ENCODE assay signal across 13 cellular contexts in genomic region chr15:67072951-67073350, GRCh38. TPM values are rescaled to one million over a fixed set of nuclear protein-coding genes. Genes with fewer than 3 reads are reported as not detected.
DNase-seq lines count a peak whose midpoint lies in the region; ATAC-seq lines count a peak whose summit lies in the region.
"Had no signal": no experiment of that assay in that cellular context is flagged by ENCODE, and none has a peak within 500 bp of the region (broad histone marks: within the 10 kb centered on the region; RNA-seq: fewer than 3 reads in every experiment).

No MANE protein-coding gene starts in this region.

- H3K9me3 Mint-ChIP-seq in CD4-positive, CD25-positive, alpha-beta regulatory T cell: peaks cover 0 to 2% (median 0%) of the 10 kb centered on the region in 7 donors
- no peaks in the 10 kb centered on the region for H3K9me3 Mint-ChIP-seq in activated T-helper 2 cell treated with anti-CD3 and anti-CD28 coated beads, Interferon-gamma antibody, Interleukin-2, Interleukin-4, amounts not matched to agents 10 μg/mL and 5 μg/mL and 100 μg/mL, durations not matched to agents 14 hours and 24 hours and 36 hours
- H3K9me3 Mint-ChIP-seq in naive thymus-derived CD4-positive, alpha-beta T cell: no peaks in the 10 kb centered on the region

- no peaks in the 10 kb centered on the region for H3K27me3 Mint-ChIP-seq in CD4-positive, CD25-positive, alpha-beta regulatory T cell
- no peaks in the 10 kb centered on the region for H3K27me3 Mint-ChIP-seq in activated T-helper 2 cell treated with anti-CD3 and anti-CD28 coated beads, Interferon-gamma antibody, Interleukin-2, Interleukin-4, amounts not matched to agents 10 μg/mL and 5 μg/mL and 100 μg/mL, durations not matched to agents 14 hours and 24 hours and 36 hours (ENCODE audit: low read depth)
- H3K27me3 Mint-ChIP-seq in naive thymus-derived CD4-positive, alpha-beta T cell: no peaks in the 10 kb centered on the region

- peak in 1 of 2 donors; percentile 37 for ATAC-seq in CD4-positive, CD25-positive, alpha-beta regulatory T cell (ENCODE audit: low read depth in 2 of 2)
- ATAC-seq in naive thymus-derived CD4-positive, alpha-beta T cell: no peak
- ATAC-seq in GM18520 (IDR thresholded peaks at IDR 0.05; ENCODE audit: unreplicated experiment): no peak

- peak in 1 of 3 donors; percentile 71 for DNase-seq in CD4-positive, CD25-positive, alpha-beta regulatory T cell
- DNase-seq in Jurkat, Clone E6-1 (ENCODE audit: low read depth, low spot score): peak; percentile 57
- no peak for DNase-seq in activated T-helper 2 cell treated with anti-CD3 and anti-CD28 coated beads, Interferon-gamma antibody, Interleukin-2, Interleukin-4, amounts not matched to agents 10 μg/mL and 5 μg/mL and 100 μg/mL, durations not matched to agents 14 hours and 24 hours and 36 hours (ENCODE audit: low spot score)
- DNase-seq in naive thymus-derived CD4-positive, alpha-beta T cell: no peak
- DNase-seq in SHP77 (lab: John Stamatoyannopoulos, UW) (no peak), cerebellar cortex (ENCODE audit: low spot score) (no peak), COLO668 (lab: John Stamatoyannopoulos, UW; ENCODE audit: unreplicated experiment) (no peak)
- DNase-seq: COR-L47; NCI-H1417; NCI-H510A; SHP77 treated with DMSO at 0.1 percent for 48 hours; stimulated activated CD4-positive, alpha-beta T cell treated with anti-CD3 and anti-CD28 coated beads, Interleukin-4, amount 100 ng/mL, for 4 hours had no signal

- peak overlapping the region; percentile 69 for H3K4me3 ChIP-seq in CD4-positive, CD25-positive, alpha-beta regulatory T cell (ENCODE audit: low read depth, low read length)
- H3K4me3 ChIP-seq in Jurkat, Clone E6-1 (ENCODE audit: low read length): no peak overlapping the region
- H3K4me3 ChIP-seq in naive thymus-derived CD4-positive, alpha-beta T cell (ENCODE audit: low read length): no peak overlapping the region

- peak overlapping the region; percentile 68 for H3K27ac ChIP-seq in CD4-positive, CD25-positive, alpha-beta regulatory T cell (ENCODE audit: insufficient read depth, low read length, poor library complexity, severe bottlenecking)
- H3K27ac ChIP-seq in naive thymus-derived CD4-positive, alpha-beta T cell (ENCODE audit: low read depth, low read length): no peak overlapping the region

- H3K36me3 Mint-ChIP-seq in CD4-positive, CD25-positive, alpha-beta regulatory T cell: peaks cover 27% of the 10 kb centered on the region
- H3K36me3 Mint-ChIP-seq in activated T-helper 2 cell treated with anti-CD3 and anti-CD28 coated beads, Interferon-gamma antibody, Interleukin-2, Interleukin-4, amounts not matched to agents 10 μg/mL and 5 μg/mL and 100 μg/mL, durations not matched to agents 14 hours and 24 hours and 36 hours (ENCODE audit: low read depth): peaks cover 66% of the 10 kb centered on the region
- peaks cover 3 to 63% (median 14%) of the 10 kb centered on the region in 5 donors for H3K36me3 Mint-ChIP-seq in naive thymus-derived CD4-positive, alpha-beta T cell

- peaks cover 29 to 94% (median 77%) of the 10 kb centered on the region in 4 donors for H3K4me1 Mint-ChIP-seq in CD4-positive, CD25-positive, alpha-beta regulatory T cell
- H3K4me1 Mint-ChIP-seq in activated T-helper 2 cell treated with anti-CD3 and anti-CD28 coated beads, Interferon-gamma antibody, Interleukin-2, Interleukin-4, amounts not matched to agents 10 μg/mL and 5 μg/mL and 100 μg/mL, durations not matched to agents 14 hours and 24 hours and 36 hours (ENCODE audit: low read depth): peaks cover 85% of the 10 kb centered on the region
- peaks cover 48 to 89% (median 82%) of the 10 kb centered on the region in 7 donors for H3K4me1 Mint-ChIP-seq in naive thymus-derived CD4-positive, alpha-beta T cell

- CTCF ChIA-PET in naive thymus-derived CD4-positive, alpha-beta T cell (lab: Charles Lee): interaction anchor here (0.6 kb wide), 1 partner anchor 23 kb away, joined by 3 read pairs; no protein-coding TSS in a partner anchor

- no peaks in the 10 kb centered on the region for H3K9me3 ChIP-seq in CD4-positive, CD25-positive, alpha-beta regulatory T cell (ENCODE audit: control insufficient read depth in 2 of 2, low read length in 2 of 2)
- no peaks in the 10 kb centered on the region for H3K9me3 ChIP-seq in naive thymus-derived CD4-positive, alpha-beta T cell (ENCODE audit: control insufficient read depth in 2 of 3, low read length in 3 of 3)

- POLR2A ChIA-PET in naive thymus-derived CD4-positive, alpha-beta T cell (lab: Charles Lee): interaction anchor here (1.0 to 8.7 kb wide), 3 partner anchors 8 to 48 kb away, joined by 3 to 104 read pairs (median 3); no protein-coding TSS in a partner anchor

- peak overlapping the region; percentile 48 to 77 (median 61) for H3K4me3 Mint-ChIP-seq in CD4-positive, CD25-positive, alpha-beta regulatory T cell
- peak overlapping the region; percentile 44 for H3K4me3 Mint-ChIP-seq in activated T-helper 2 cell treated with anti-CD3 and anti-CD28 coated beads, Interferon-gamma antibody, Interleukin-2, Interleukin-4, amounts not matched to agents 10 μg/mL and 5 μg/mL and 100 μg/mL, durations not matched to agents 14 hours and 24 hours and 36 hours (ENCODE audit: low read depth)
- peak overlapping the region in 7 of 10 donors; percentile 2 to 89 (median 31) for H3K4me3 Mint-ChIP-seq in naive thymus-derived CD4-positive, alpha-beta T cell

- H3K27me3 ChIP-seq in CD4-positive, CD25-positive, alpha-beta regulatory T cell (ENCODE audit: control insufficient read depth, insufficient read depth, low read length): no peaks in the 10 kb centered on the region
- H3K27me3 ChIP-seq in naive thymus-derived CD4-positive, alpha-beta T cell (ENCODE audit: control insufficient read depth in 2 of 2, insufficient read depth in 2 of 2, low read length in 2 of 2): no peaks in the 10 kb centered on the region

- H3K36me3 ChIP-seq in CD4-positive, CD25-positive, alpha-beta regulatory T cell (ENCODE audit: control insufficient read depth, insufficient read depth, low read length): peaks cover 5% of the 10 kb centered on the region
- H3K36me3 ChIP-seq in naive thymus-derived CD4-positive, alpha-beta T cell (ENCODE audit: control insufficient read depth in 2 of 3, insufficient read depth in 3 of 3, low read length in 3 of 3): no peaks in the 10 kb centered on the region

- peaks cover 93% of the 10 kb centered on the region for H3K4me1 ChIP-seq in CD4-positive, CD25-positive, alpha-beta regulatory T cell (ENCODE audit: control insufficient read depth, insufficient read depth, low read length, poor library complexity, severe bottlenecking)
- peaks cover 63 to 81% of the 10 kb centered on the region in 2 donors for H3K4me1 ChIP-seq in naive thymus-derived CD4-positive, alpha-beta T cell (ENCODE audit: control insufficient read depth in 2 of 2, insufficient read depth in 2 of 2, low read length in 2 of 2)

- intact Hi-C loops in activated T-helper 2 cell treated with anti-CD3 and anti-CD28 coated beads, Interferon-gamma antibody, Interleukin-2, Interleukin-4, amounts not matched to agents 10 μg/mL and 5 μg/mL and 100 μg/mL, durations not matched to agents 14 hours and 24 hours and 36 hours (cut with micrococcal nuclease): no loop called here
- intact Hi-C loops in naive thymus-derived CD4-positive, alpha-beta T cell (cut with micrococcal nuclease): loop anchor here in 1 of 2 donors (2.0 kb wide), 1 partner anchor 28 kb away; no protein-coding TSS in a partner anchor

- peak overlapping the region; percentile 83 to 94 (median 90) for H3K27ac Mint-ChIP-seq in CD4-positive, CD25-positive, alpha-beta regulatory T cell
- H3K27ac Mint-ChIP-seq in activated T-helper 2 cell treated with anti-CD3 and anti-CD28 coated beads, Interferon-gamma antibody, Interleukin-2, Interleukin-4, amounts not matched to agents 10 μg/mL and 5 μg/mL and 100 μg/mL, durations not matched to agents 14 hours and 24 hours and 36 hours: peak overlapping the region; percentile 82
- peak overlapping the region in 8 of 9 donors; percentile 43 to 93 (median 51) for H3K27ac Mint-ChIP-seq in naive thymus-derived CD4-positive, alpha-beta T cell

RNA-seq across cellular contexts. Expression of gene SMAD3, which starts 7.5 kb away (rescaled TPM):
- total RNA-seq in CD4-positive, CD25-positive, alpha-beta regulatory T cell: 76.6 TPM
- polyA plus RNA-seq in CD4-positive, CD25-positive, alpha-beta regulatory T cell: 10 to 100 TPM; 12.0 to 17.0 (median 14.5) TPM
- 9.0 TPM for polyA plus RNA-seq in Jurkat, Clone E6-1 (2012; ENCODE audit: insufficient read depth, insufficient read length)
- total RNA-seq in activated T-helper 2 cell treated with anti-CD3 and anti-CD28 coated beads, Interferon-gamma antibody, Interleukin-2, Interleukin-4, amounts not matched to agents 10 μg/mL and 5 μg/mL and 100 μg/mL, durations not matched to agents 14 hours and 24 hours and 36 hours: 25.2 and 28.1 TPM in 2 replicates
- total RNA-seq in naive thymus-derived CD4-positive, alpha-beta T cell: 100 to 1,000 TPM in 3 of 5 experiments, 10 to 100 TPM in 2; 27.4 to 142 (median 113) TPM
- polyA plus RNA-seq in naive thymus-derived CD4-positive, alpha-beta T cell: 10 to 100 TPM in 1 of 2 donors, 1 to 10 TPM in 1; 4.0 to 11.5 TPM
